21 cellular contexts compared by ENCODE assay signal in the genomic region with DNA sequence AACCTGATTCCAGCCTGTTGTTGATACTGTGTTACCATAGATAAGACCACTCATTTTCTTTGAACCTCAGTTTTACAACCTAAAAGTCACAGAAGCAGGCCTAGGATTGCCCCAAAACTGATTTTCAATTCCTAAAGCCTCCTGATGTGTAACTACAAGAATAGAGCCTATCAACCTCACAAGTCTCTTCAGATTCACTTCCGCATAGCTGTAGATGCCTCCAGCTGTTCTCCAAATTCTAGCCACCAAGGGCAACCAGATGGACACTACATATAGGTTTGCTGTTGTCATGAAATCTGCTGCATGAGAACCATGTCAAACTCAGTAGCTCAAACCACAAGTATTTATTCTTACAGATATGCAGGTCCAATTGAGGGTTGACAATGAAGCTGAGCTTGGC.
DNase-seq lines count a peak whose midpoint lies in the region; ATAC-seq and TF ChIP-seq lines count a peak whose summit lies in the region.
"Had no signal": no experiment of that assay in that cellular context is flagged by ENCODE, and none has a peak within 500 bp of the region (broad histone marks: within the 10 kb centered on the region; RNA-seq: fewer than 3 reads in every experiment).

No MANE protein-coding gene starts in this region.

- peak overlapping the region; percentile 30; the same call in 1 of the 2 replicates for H3K9ac ChIP-seq in KMS-11
- H3K9ac ChIP-seq in OCI-LY3 (ENCODE audit: low read length), result no peak overlapping the region

- peaks cover 5% of the 10 kb centered on the region for H3K9me3 Mint-ChIP-seq in memory B cell
- H3K9me3 Mint-ChIP-seq: T-helper 1 cell treated with Interleukin-12 subunit alpha and Interleukin-12 subunit beta and Interleukin-4 antibody, amounts not matched to agents 30 μg/mL and 1 μg/mL, for 36 hours had no signal

- H2AFZ ChIP-seq in KMS-11 (ENCODE audit: low read depth), result no peak overlapping the region
- H2AFZ ChIP-seq in OCI-LY3 (ENCODE audit: low read depth, low read length), result no peak overlapping the region

- H3K36me3 Mint-ChIP-seq in memory B cell, result peaks cover 2% of the 10 kb centered on the region
- H3K36me3 Mint-ChIP-seq: CD4-positive, CD25-positive, alpha-beta regulatory T cell had no signal

- peaks cover 23% of the 10 kb centered on the region for H3K4me1 Mint-ChIP-seq in memory B cell
- H3K4me1 Mint-ChIP-seq: CD4-positive, CD25-positive, alpha-beta regulatory T cell had no signal

- ATAC-seq in GM18868 (IDR thresholded peaks at IDR 0.05; ENCODE audit: unreplicated experiment) (peak; percentile 38), memory B cell (ENCODE audit: low read depth) (no peak), HG03439 (IDR thresholded peaks at IDR 0.05; ENCODE audit: unreplicated experiment) (no peak)

- H3K27ac ChIP-seq in KMS-11, result peak overlapping the region; percentile 89
- H3K27ac ChIP-seq in OCI-LY3 (ENCODE audit: low read length), result no peak overlapping the region
- H3K27ac ChIP-seq: SJSA1 had no signal

- H3K4me2 ChIP-seq in KMS-11 (peak overlapping the region; percentile 71), OCI-LY3 (ENCODE audit: low read length) (peak overlapping the region; percentile 1; the same call in 1 of the 2 replicates)

- no peaks in the 10 kb centered on the region; the same call in 1 of the 2 replicates for H4K20me1 ChIP-seq in KMS-11 (ENCODE audit: insufficient read depth)
- no peaks in the 10 kb centered on the region for H4K20me1 ChIP-seq in OCI-LY3 (ENCODE audit: insufficient read depth, low read length)

- H3K27me3 ChIP-seq in KMS-11 (ENCODE audit: insufficient read depth, low read depth), result no peaks in the 10 kb centered on the region
- no peaks in the 10 kb centered on the region for H3K27me3 ChIP-seq in OCI-LY3 (ENCODE audit: low read depth, low read length)
- H3K27me3 ChIP-seq: SJSA1 had no signal

- H3K4me1 ChIP-seq in KMS-11 (ENCODE audit: low read depth, poor library complexity, severe bottlenecking) (peaks cover 96% of the 10 kb centered on the region), OCI-LY3 (ENCODE audit: low read length) (peaks cover 26% of the 10 kb centered on the region)

- DNase-seq in memory B cell (ENCODE audit: low spot score in 2 of 2) (no peak), H4 (ENCODE audit: low spot score) (no peak), cortex of kidney (lab: John Stamatoyannopoulos, UW) (no peak), pons (ENCODE audit: low spot score) (no peak)
- DNase-seq: CD4-positive, CD25-positive, alpha-beta regulatory T cell; DMS79 treated with DMSO at 0.1 percent for 48 hours; KG1; NCI-H1417; NCI-H187; NCI-H2107; NCI-H2227 treated with DMSO at 0.1 percent for 48 hours; NCI-H510A treated with DMSO at 0.1 percent for 48 hours; NCI-H748 treated with DMSO at 0.1 percent for 48 hours; NK-92 treated with Interleukin-12 subunit alpha and Interleukin-12 subunit beta, amount 100 ng/mL, for 24 hours; OCI-M1 had no signal

- no peaks in the 10 kb centered on the region for H3K27me3 Mint-ChIP-seq in memory B cell
- H3K27me3 Mint-ChIP-seq: CD4-positive, CD25-positive, alpha-beta regulatory T cell had no signal

- peak overlapping the region; percentile 69 for H3K27ac Mint-ChIP-seq in memory B cell
- H3K27ac Mint-ChIP-seq: CD4-positive, CD25-positive, alpha-beta regulatory T cell; T-helper 1 cell treated with Interleukin-12 subunit alpha and Interleukin-12 subunit beta and Interleukin-4 antibody, amounts not matched to agents 30 μg/mL and 1 μg/mL, for 36 hours had no signal

- no peak overlapping the region for H3K4me3 ChIP-seq in KMS-11 (IDR thresholded peaks at IDR 0.05; ENCODE audit: insufficient read depth, low read depth, low read length)
- H3K4me3 ChIP-seq in OCI-LY3 (ENCODE audit: low read length), result no peak overlapping the region
- H3K4me3 ChIP-seq: SJSA1 had no signal

- TF ChIP-seq CTCF in KMS-11 (conservative IDR thresholded peaks at IDR 0.05; ENCODE audit: low read depth, low read length) (no peak), OCI-LY3 (IDR thresholded peaks at IDR 0.05; ENCODE audit: low read depth, low read length) (no peak)

- H3K79me2 ChIP-seq in KMS-11 (ENCODE audit: insufficient read depth, low read depth) (peaks cover 66% of the 10 kb centered on the region), OCI-LY3 (ENCODE audit: low read length) (no peaks in the 10 kb centered on the region)

- H3K9me3 ChIP-seq in OCI-LY3 (ENCODE audit: insufficient read depth, low read length), result peaks cover 17% of the 10 kb centered on the region; the same call in 1 of the 2 replicates
- H3K9me3 ChIP-seq: SJSA1 had no signal

- no peak overlapping the region for H3K4me3 Mint-ChIP-seq in memory B cell
- H3K4me3 Mint-ChIP-seq: CD4-positive, CD25-positive, alpha-beta regulatory T cell; T-helper 1 cell treated with Interleukin-12 subunit alpha and Interleukin-12 subunit beta and Interleukin-4 antibody, amounts not matched to agents 30 μg/mL and 1 μg/mL, for 36 hours had no signal

- no peaks in the 10 kb centered on the region for H3K36me3 ChIP-seq in KMS-11 (ENCODE audit: insufficient read depth)
- H3K36me3 ChIP-seq in OCI-LY3 (replicated peaks; ENCODE audit: low read depth, low read length), result no peaks in the 10 kb centered on the region
- H3K36me3 ChIP-seq: SJSA1 had no signal
